Comparison of ENCODE assay signal across 14 cellular contexts in the genomic region with DNA sequence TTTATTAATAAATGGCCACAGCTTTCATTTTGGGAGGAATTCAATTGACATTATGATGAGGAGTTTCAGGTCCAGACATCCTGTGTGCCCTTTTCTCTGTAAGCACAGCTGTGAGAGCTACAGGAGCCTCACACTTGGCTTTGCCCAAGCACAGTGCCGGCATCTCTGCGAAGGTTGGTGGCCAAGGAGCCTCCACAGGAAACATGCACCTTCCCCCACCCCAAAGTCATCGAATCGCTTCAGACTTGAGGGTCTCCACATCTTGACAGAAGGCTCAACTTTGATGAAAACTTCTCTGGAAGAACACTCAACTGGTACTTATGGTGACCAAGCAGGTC.
DNase-seq lines count a peak whose midpoint lies in the region; ATAC-seq, FAIRE-seq and TF ChIP-seq lines count a peak whose summit lies in the region.
"Had no signal": no experiment of that assay in that cellular context is flagged by ENCODE, and none has a peak within 500 bp of the region (broad histone marks: within the 10 kb centered on the region; RNA-seq: fewer than 3 reads in every experiment).

No MANE protein-coding gene starts in this region.

- peak overlapping the region; percentile 38; the same call in 2 of the 3 replicates for H3K4me2 ChIP-seq in A549

- H3K9me3 ChIP-seq in A549 (no peaks in the 10 kb centered on the region), SJSA1 (replicated peaks) (no peaks in the 10 kb centered on the region), gastroesophageal sphincter (no peaks in the 10 kb centered on the region), skeletal muscle tissue (ENCODE audit: control insufficient read depth in 3 of 3, low read length in 3 of 3) (no peaks in the 10 kb centered on the region), HAP-1 (no peaks in the 10 kb centered on the region)

- H3K4me3 ChIP-seq in A549 (no peak overlapping the region), SJSA1 (no peak overlapping the region), gastroesophageal sphincter (no peak overlapping the region), skeletal muscle tissue (ENCODE audit: low read length in 3 of 3) (peak overlapping the region in 1 of 3 donors; percentile 34), HAP-1 (no peak overlapping the region)
- H3K4me3 ChIP-seq: GM12878 had no signal

- no peak for TF ChIP-seq CTCF in A549 (IDR thresholded peaks at IDR 0.05)
- TF ChIP-seq CTCF in gastroesophageal sphincter (IDR thresholded peaks at IDR 0.05), result no peak

- TF ChIP-seq RAD21 in A549 (conservative IDR thresholded peaks at IDR 0.05 in 1 of 2, IDR thresholded peaks at IDR 0.05 in 1 of 2), result no peak

- H3K27ac ChIP-seq in A549 (peak overlapping the region; percentile 2 to 24; a peak in 2 of 6 replicates), SJSA1 (peak overlapping the region; percentile 67), gastroesophageal sphincter (peak overlapping the region; percentile 87 to 96 (median 94)), skeletal muscle tissue (ENCODE audit: low read depth, low read length) (peak overlapping the region; percentile 84)

- no peaks in the 10 kb centered on the region for H3K36me3 ChIP-seq in SJSA1
- H3K36me3 ChIP-seq in gastroesophageal sphincter, result no peaks in the 10 kb centered on the region
- no peaks in the 10 kb centered on the region for H3K36me3 ChIP-seq in skeletal muscle tissue (ENCODE audit: control insufficient read depth in 3 of 3, insufficient read depth in 3 of 3, low read length in 3 of 3)
- H3K36me3 ChIP-seq in HAP-1 (replicated peaks), result no peaks in the 10 kb centered on the region

- no peak for TF ChIP-seq EP300 in A549 (IDR thresholded peaks at IDR 0.05)
- no peak for TF ChIP-seq EP300 in gastroesophageal sphincter (IDR thresholded peaks at IDR 0.05)

- TF ChIP-seq POLR2A in A549 (IDR thresholded peaks at IDR 0.05; ENCODE audit: low read length) (no peak), gastroesophageal sphincter (IDR thresholded peaks at IDR 0.05) (no peak)

- DNase-seq in A549 (ENCODE audit: low read depth in 1 of 2, low spot score in 1 of 2), result no peak
- DNase-seq in SJSA1 (ENCODE audit: low read depth in 1 of 2, low spot score in 2 of 2), result no peak
- no peak for DNase-seq in HAP-1 (ENCODE audit: low spot score in 2 of 2)
- DNase-seq in NCI-H1930 (lab: John Stamatoyannopoulos, UW), result no peak
- DNase-seq: H7; NCI-H2081 treated with DMSO at 0.1 percent for 48 hours; stimulated activated CD4-positive, alpha-beta T cell treated with anti-CD3 and anti-CD28 coated beads, Interleukin-2, amount 100 ng/mL, for 24 hours had no signal

- no peak for FAIRE-seq in A549 (lab: Jason Lieb, UNC)
- FAIRE-seq: colon, GM12878 had no signal

- 97% methylated on average over 4 of the region's 4 CpGs for WGBS in A549 (ENCODE audit: missing lambda C conversion rate)
- no CpG with 5 or more reads among the region's 4 CpGs for WGBS in gastroesophageal sphincter (ENCODE audit: low coverage in 1 of 2), 2 donors

- ATAC-seq in A549 (no peak), gastroesophageal sphincter (no peak), GM18868 (IDR thresholded peaks at IDR 0.05; ENCODE audit: unreplicated experiment) (no peak), HG03280 (IDR thresholded peaks at IDR 0.05; ENCODE audit: unreplicated experiment) (no peak)
- ATAC-seq: GM12878, WTC11 had no signal

- POLR2A ChIA-PET in A549 (lab: Yijun Ruan, JAX), result no interaction called here

- in situ Hi-C loops in HAP-1 (cut with MboI; ENCODE audit: low sequenced_read_pairs), result loop anchor here (10.0 to 25.0 kb wide), 2 partner anchors 316 to 499 kb away; a partner anchor contains a TSS

- peaks cover 24% of the 10 kb centered on the region for H3K4me1 ChIP-seq in A549
- peaks cover 25% of the 10 kb centered on the region for H3K4me1 ChIP-seq in SJSA1 (replicated peaks)
- peaks cover 24 to 98% (median 50%) of the 10 kb centered on the region in 3 donors for H3K4me1 ChIP-seq in gastroesophageal sphincter
- H3K4me1 ChIP-seq in skeletal muscle tissue (ENCODE audit: control insufficient read depth in 3 of 3, insufficient read depth in 3 of 3, low read length in 3 of 3), result peaks cover 56 to 71% (median 66%) of the 10 kb centered on the region in 3 donors
- H3K4me1 ChIP-seq in HAP-1, result no peaks in the 10 kb centered on the region

- CTCF ChIA-PET in A549 (lab: Yijun Ruan, JAX), result interaction anchor here (1.5 kb wide), 1 partner anchor 38 kb away, joined by 4 read pairs; no protein-coding TSS in a partner anchor

- no peaks in the 10 kb centered on the region for H3K27me3 ChIP-seq in SJSA1 (replicated peaks)
- no peaks in the 10 kb centered on the region for H3K27me3 ChIP-seq in gastroesophageal sphincter
- H3K27me3 ChIP-seq in skeletal muscle tissue (ENCODE audit: control insufficient read depth in 3 of 3, insufficient read depth in 3 of 3, low read length in 3 of 3), result no peaks in the 10 kb centered on the region
- no peaks in the 10 kb centered on the region for H3K27me3 ChIP-seq in HAP-1 (ENCODE audit: low read depth)

- H3K9ac ChIP-seq in skeletal muscle tissue (ENCODE audit: low read depth in 1 of 3, low read length in 3 of 3), result peak overlapping the region; percentile 42 to 63 (median 54)

TF ChIP-seq in A549, 52 proteins besides CTCF, POLR2A, EP300 and RAD21:
- TF ChIP-seq RFX5 (IDR thresholded peaks at IDR 0.05) (no peak), ESRRA (IDR thresholded peaks at IDR 0.05; ENCODE audit: borderline replicate concordance, low read length) (no peak), KDM1A (IDR thresholded peaks at IDR 0.05; ENCODE audit: low read depth) (no peak), ZSCAN20 (CRISPR knock-in tag; IDR thresholded peaks at IDR 0.05) (no peak), GATA3 (IDR thresholded peaks at IDR 0.05; ENCODE audit: borderline replicate concordance) (no peak), EHF (CRISPR knock-in tag; IDR thresholded peaks at IDR 0.05) (no peak)
- TF ChIP-seq, protein P1, sequence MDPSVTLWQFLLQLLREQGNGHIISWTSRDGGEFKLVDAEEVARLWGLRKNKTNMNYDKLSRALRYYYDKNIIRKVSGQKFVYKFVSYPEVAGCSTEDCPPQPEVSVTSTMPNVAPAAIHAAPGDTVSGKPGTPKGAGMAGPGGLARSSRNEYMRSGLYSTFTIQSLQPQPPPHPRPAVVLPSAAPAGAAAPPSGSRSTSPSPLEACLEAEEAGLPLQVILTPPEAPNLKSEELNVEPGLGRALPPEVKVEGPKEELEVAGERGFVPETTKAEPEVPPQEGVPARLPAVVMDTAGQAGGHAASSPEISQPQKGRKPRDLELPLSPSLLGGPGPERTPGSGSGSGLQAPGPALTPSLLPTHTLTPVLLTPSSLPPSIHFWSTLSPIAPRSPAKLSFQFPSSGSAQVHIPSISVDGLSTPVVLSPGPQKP (IDR thresholded peaks at IDR 0.05; ENCODE audit: low read depth, low read length), result no peak
- TF ChIP-seq, protein P2, sequence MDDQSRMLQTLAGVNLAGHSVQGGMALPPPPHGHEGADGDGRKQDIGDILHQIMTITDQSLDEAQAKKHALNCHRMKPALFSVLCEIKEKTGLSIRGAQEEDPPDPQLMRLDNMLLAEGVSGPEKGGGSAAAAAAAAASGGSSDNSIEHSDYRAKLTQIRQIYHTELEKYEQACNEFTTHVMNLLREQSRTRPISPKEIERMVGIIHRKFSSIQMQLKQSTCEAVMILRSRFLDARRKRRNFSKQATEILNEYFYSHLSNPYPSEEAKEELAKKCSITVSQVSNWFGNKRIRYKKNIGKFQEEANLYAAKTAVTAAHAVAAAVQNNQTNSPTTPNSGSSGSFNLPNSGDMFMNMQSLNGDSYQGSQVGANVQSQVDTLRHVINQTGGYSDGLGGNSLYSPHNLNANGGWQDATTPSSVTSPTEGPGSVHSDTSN (IDR thresholded peaks at IDR 0.05), result no peak
- TF ChIP-seq, protein P3, sequence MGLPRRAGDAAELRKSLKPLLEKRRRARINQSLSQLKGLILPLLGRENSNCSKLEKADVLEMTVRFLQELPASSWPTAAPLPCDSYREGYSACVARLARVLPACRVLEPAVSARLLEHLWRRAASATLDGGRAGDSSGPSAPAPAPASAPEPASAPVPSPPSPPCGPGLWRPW (IDR thresholded peaks at IDR 0.05), result no peak
- TF ChIP-seq, protein P4, sequence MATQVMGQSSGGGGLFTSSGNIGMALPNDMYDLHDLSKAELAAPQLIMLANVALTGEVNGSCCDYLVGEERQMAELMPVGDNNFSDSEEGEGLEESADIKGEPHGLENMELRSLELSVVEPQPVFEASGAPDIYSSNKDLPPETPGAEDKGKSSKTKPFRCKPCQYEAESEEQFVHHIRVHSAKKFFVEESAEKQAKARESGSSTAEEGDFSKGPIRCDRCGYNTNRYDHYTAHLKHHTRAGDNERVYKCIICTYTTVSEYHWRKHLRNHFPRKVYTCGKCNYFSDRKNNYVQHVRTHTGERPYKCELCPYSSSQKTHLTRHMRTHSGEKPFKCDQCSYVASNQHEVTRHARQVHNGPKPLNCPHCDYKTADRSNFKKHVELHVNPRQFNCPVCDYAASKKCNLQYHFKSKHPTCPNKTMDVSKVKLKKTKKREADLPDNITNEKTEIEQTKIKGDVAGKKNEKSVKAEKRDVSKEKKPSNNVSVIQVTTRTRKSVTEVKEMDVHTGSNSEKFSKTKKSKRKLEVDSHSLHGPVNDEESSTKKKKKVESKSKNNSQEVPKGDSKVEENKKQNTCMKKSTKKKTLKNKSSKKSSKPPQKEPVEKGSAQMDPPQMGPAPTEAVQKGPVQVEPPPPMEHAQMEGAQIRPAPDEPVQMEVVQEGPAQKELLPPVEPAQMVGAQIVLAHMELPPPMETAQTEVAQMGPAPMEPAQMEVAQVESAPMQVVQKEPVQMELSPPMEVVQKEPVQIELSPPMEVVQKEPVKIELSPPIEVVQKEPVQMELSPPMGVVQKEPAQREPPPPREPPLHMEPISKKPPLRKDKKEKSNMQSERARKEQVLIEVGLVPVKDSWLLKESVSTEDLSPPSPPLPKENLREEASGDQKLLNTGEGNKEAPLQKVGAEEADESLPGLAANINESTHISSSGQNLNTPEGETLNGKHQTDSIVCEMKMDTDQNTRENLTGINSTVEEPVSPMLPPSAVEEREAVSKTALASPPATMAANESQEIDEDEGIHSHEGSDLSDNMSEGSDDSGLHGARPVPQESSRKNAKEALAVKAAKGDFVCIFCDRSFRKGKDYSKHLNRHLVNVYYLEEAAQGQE (IDR thresholded peaks at IDR 0.05), result no peak

Comparison
In these comparisons a context has a peak if more than half of its experiments do, and no peak if none do; other contexts are left out.
1. H3K27ac ChIP-seq: peak in every context shown above with its lines; median percentile 94 in gastroesophageal sphincter; 84 in skeletal muscle tissue; 67 in SJSA1; 13 in A549.